Comparison of ENCODE assay signal across 3 cellular contexts in the genomic region with DNA sequence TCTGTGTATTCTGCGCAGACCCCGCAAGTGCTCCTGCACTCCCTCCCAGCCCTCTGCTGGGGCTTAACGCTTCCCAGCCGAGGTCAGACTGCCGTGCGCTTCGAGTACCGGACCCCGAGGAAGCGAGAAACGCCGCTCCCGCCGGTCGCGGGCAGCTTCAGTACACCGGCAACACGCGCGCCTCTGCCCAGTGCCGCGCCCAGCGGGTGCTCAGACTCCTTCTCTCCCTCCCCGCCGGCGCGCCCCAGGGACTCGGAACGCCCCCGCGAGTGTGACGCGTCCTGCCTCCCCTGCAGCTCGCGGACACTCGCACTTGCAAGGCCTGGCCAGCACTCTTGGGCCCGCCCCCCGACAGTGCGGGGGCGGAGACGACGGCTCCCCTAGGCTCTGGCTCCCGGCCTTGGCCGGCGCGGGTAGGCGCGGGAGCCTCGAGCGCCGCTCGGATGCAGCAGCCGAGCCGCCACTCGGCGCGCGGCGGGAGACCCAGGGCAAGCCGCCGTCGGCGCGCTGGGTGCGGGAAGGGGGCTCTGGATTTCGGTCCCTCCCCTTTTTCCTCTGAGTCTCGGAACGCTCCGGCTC.
TF ChIP-seq lines count a peak whose summit lies in the region.

A gene with protein sequence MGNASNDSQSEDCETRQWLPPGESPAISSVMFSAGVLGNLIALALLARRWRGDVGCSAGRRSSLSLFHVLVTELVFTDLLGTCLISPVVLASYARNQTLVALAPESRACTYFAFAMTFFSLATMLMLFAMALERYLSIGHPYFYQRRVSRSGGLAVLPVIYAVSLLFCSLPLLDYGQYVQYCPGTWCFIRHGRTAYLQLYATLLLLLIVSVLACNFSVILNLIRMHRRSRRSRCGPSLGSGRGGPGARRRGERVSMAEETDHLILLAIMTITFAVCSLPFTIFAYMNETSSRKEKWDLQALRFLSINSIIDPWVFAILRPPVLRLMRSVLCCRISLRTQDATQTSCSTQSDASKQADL (plus strand): TSS at position 410 of the 579 bp plus-strand sequence. CDS start 237 bp downstream, outside the sequence.

TF ChIP-seq in liver, 16 proteins besides CTCF, POLR2A, EP300 and RAD21:
- TF ChIP-seq TAF1 (conservative IDR thresholded peaks at IDR 0.05) (no peak), EGR1 (IDR thresholded peaks at IDR 0.05; ENCODE audit: low read depth in 2 of 2) (peak; percentile 26 to 28), JUND (IDR thresholded peaks at IDR 0.05) (no peak), GABPA (IDR thresholded peaks at IDR 0.05 in 1 of 2, conservative IDR thresholded peaks at IDR 0.05 in 1 of 2) (no peak), FOXA2 (IDR thresholded peaks at IDR 0.05) (no peak), HNF4A (conservative IDR thresholded peaks at IDR 0.05) (no peak)
- TF ChIP-seq, protein P1, sequence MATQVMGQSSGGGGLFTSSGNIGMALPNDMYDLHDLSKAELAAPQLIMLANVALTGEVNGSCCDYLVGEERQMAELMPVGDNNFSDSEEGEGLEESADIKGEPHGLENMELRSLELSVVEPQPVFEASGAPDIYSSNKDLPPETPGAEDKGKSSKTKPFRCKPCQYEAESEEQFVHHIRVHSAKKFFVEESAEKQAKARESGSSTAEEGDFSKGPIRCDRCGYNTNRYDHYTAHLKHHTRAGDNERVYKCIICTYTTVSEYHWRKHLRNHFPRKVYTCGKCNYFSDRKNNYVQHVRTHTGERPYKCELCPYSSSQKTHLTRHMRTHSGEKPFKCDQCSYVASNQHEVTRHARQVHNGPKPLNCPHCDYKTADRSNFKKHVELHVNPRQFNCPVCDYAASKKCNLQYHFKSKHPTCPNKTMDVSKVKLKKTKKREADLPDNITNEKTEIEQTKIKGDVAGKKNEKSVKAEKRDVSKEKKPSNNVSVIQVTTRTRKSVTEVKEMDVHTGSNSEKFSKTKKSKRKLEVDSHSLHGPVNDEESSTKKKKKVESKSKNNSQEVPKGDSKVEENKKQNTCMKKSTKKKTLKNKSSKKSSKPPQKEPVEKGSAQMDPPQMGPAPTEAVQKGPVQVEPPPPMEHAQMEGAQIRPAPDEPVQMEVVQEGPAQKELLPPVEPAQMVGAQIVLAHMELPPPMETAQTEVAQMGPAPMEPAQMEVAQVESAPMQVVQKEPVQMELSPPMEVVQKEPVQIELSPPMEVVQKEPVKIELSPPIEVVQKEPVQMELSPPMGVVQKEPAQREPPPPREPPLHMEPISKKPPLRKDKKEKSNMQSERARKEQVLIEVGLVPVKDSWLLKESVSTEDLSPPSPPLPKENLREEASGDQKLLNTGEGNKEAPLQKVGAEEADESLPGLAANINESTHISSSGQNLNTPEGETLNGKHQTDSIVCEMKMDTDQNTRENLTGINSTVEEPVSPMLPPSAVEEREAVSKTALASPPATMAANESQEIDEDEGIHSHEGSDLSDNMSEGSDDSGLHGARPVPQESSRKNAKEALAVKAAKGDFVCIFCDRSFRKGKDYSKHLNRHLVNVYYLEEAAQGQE (IDR thresholded peaks at IDR 0.05), result no peak

TF ChIP-seq in HepG2, 621 proteins besides CTCF, POLR2A, EP300 and RAD21 (continues in another document):
- TF ChIP-seq, protein P2, sequence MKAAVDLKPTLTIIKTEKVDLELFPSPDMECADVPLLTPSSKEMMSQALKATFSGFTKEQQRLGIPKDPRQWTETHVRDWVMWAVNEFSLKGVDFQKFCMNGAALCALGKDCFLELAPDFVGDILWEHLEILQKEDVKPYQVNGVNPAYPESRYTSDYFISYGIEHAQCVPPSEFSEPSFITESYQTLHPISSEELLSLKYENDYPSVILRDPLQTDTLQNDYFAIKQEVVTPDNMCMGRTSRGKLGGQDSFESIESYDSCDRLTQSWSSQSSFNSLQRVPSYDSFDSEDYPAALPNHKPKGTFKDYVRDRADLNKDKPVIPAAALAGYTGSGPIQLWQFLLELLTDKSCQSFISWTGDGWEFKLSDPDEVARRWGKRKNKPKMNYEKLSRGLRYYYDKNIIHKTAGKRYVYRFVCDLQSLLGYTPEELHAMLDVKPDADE (CRISPR knock-in tag; IDR thresholded peaks at IDR 0.05), result no peak
- TF ChIP-seq ZKSCAN1 (IDR thresholded peaks at IDR 0.05; ENCODE audit: low read length) (no peak), NFE2L2 (IDR thresholded peaks at IDR 0.05; ENCODE audit: low read length) (no peak), ZNF121 (CRISPR knock-in tag; IDR thresholded peaks at IDR 0.05) (no peak), MAFF (IDR thresholded peaks at IDR 0.05; ENCODE audit: low read depth, low read length) (no peak), ZNF253 (CRISPR knock-in tag; IDR thresholded peaks at IDR 0.05; ENCODE audit: borderline replicate concordance) (no peak), ELF3 (CRISPR knock-in tag; IDR thresholded peaks at IDR 0.05) (no peak)
- TF ChIP-seq, protein P3, sequence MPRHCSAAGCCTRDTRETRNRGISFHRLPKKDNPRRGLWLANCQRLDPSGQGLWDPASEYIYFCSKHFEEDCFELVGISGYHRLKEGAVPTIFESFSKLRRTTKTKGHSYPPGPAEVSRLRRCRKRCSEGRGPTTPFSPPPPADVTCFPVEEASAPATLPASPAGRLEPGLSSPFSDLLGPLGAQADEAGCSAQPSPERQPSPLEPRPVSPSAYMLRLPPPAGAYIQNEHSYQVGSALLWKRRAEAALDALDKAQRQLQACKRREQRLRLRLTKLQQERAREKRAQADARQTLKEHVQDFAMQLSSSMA (CRISPR knock-in tag; IDR thresholded peaks at IDR 0.05), result no peak
- TF ChIP-seq, protein P4, sequence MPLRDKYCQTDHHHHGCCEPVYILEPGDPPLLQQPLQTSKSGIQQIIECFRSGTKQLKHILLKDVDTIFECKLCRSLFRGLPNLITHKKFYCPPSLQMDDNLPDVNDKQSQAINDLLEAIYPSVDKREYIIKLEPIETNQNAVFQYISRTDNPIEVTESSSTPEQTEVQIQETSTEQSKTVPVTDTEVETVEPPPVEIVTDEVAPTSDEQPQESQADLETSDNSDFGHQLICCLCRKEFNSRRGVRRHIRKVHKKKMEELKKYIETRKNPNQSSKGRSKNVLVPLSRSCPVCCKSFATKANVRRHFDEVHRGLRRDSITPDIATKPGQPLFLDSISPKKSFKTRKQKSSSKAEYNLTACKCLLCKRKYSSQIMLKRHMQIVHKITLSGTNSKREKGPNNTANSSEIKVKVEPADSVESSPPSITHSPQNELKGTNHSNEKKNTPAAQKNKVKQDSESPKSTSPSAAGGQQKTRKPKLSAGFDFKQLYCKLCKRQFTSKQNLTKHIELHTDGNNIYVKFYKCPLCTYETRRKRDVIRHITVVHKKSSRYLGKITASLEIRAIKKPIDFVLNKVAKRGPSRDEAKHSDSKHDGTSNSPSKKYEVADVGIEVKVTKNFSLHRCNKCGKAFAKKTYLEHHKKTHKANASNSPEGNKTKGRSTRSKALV (CRISPR knock-in tag; IDR thresholded peaks at IDR 0.05), result no peak
- TF ChIP-seq, protein P5, sequence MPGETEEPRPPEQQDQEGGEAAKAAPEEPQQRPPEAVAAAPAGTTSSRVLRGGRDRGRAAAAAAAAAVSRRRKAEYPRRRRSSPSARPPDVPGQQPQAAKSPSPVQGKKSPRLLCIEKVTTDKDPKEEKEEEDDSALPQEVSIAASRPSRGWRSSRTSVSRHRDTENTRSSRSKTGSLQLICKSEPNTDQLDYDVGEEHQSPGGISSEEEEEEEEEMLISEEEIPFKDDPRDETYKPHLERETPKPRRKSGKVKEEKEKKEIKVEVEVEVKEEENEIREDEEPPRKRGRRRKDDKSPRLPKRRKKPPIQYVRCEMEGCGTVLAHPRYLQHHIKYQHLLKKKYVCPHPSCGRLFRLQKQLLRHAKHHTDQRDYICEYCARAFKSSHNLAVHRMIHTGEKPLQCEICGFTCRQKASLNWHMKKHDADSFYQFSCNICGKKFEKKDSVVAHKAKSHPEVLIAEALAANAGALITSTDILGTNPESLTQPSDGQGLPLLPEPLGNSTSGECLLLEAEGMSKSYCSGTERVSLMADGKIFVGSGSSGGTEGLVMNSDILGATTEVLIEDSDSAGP (CRISPR knock-in tag; IDR thresholded peaks at IDR 0.05; ENCODE audit: borderline replicate concordance), result no peak
- TF ChIP-seq, protein P6, sequence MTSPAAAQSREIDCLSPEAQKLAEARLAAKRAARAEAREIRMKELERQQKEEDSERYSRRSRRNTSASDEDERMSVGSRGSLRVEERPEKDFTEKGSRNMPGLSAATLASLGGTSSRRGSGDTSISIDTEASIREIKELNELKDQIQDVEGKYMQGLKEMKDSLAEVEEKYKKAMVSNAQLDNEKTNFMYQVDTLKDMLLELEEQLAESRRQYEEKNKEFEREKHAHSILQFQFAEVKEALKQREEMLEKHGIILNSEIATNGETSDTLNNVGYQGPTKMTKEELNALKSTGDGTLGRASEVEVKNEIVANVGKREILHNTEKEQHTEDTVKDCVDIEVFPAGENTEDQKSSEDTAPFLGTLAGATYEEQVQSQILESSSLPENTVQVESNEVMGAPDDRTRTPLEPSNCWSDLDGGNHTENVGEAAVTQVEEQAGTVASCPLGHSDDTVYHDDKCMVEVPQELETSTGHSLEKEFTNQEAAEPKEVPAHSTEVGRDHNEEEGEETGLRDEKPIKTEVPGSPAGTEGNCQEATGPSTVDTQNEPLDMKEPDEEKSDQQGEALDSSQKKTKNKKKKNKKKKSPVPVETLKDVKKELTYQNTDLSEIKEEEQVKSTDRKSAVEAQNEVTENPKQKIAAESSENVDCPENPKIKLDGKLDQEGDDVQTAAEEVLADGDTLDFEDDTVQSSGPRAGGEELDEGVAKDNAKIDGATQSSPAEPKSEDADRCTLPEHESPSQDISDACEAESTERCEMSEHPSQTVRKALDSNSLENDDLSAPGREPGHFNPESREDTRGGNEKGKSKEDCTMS (CRISPR knock-in tag; conservative IDR thresholded peaks at IDR 0.05), result no peak

TF ChIP-seq in SK-N-SH, 30 proteins besides CTCF, POLR2A, EP300 and RAD21:
- TF ChIP-seq CHD2 (IDR thresholded peaks at IDR 0.05; ENCODE audit: low read length, partially characterized antibody), result no peak
- TF ChIP-seq RCOR1 (IDR thresholded peaks at IDR 0.05; ENCODE audit: low read length), result no peak
- TF ChIP-seq NRF1 (IDR thresholded peaks at IDR 0.05; ENCODE audit: low read depth, low read length), result no peak
- TF ChIP-seq MXI1 (IDR thresholded peaks at IDR 0.05; ENCODE audit: low read depth, low read length), result peak; percentile 43
- TF ChIP-seq, protein P7, sequence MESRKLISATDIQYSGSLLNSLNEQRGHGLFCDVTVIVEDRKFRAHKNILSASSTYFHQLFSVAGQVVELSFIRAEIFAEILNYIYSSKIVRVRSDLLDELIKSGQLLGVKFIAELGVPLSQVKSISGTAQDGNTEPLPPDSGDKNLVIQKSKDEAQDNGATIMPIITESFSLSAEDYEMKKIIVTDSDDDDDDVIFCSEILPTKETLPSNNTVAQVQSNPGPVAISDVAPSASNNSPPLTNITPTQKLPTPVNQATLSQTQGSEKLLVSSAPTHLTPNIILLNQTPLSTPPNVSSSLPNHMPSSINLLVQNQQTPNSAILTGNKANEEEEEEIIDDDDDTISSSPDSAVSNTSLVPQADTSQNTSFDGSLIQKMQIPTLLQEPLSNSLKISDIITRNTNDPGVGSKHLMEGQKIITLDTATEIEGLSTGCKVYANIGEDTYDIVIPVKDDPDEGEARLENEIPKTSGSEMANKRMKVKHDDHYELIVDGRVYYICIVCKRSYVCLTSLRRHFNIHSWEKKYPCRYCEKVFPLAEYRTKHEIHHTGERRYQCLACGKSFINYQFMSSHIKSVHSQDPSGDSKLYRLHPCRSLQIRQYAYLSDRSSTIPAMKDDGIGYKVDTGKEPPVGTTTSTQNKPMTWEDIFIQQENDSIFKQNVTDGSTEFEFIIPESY (IDR thresholded peaks at IDR 0.05; ENCODE audit: borderline replicate concordance, low read depth), result no peak
- no peak for TF ChIP-seq FOSL2 (IDR thresholded peaks at IDR 0.05; ENCODE audit: borderline replicate concordance, low read depth)
- TF ChIP-seq, protein P8, sequence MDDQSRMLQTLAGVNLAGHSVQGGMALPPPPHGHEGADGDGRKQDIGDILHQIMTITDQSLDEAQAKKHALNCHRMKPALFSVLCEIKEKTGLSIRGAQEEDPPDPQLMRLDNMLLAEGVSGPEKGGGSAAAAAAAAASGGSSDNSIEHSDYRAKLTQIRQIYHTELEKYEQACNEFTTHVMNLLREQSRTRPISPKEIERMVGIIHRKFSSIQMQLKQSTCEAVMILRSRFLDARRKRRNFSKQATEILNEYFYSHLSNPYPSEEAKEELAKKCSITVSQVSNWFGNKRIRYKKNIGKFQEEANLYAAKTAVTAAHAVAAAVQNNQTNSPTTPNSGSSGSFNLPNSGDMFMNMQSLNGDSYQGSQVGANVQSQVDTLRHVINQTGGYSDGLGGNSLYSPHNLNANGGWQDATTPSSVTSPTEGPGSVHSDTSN (IDR thresholded peaks at IDR 0.05), result no peak
